In the genomic region with DNA sequence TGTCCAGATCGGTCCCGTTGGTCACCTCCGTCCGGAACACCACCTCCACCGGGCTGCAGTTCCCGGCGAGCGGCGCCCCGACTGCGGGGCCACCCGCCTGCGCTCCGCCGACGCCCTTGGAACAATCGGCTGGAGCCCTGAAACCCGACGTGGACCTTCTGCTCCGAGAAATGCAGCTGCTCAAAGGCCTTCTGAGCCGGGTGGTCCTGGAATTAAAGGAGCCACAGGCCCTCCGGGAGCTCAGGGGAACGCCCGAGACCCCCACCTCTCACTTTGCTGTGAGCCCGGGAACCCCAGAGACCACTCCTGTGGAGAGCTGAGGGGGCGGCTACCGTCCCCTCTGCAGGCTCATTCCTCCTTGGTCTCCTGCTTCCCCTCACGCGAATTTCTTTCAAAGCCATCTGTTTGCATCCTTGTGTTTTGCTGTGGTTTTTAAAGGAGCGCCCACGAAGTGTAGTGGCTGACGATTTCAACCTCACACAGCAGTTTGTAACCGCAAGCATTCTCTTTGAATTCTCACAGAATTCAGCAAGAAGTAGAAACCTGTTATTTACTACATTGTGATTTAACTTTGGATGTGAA, we compare ENCODE assay signal across 8 cellular contexts. TPM values are rescaled to one million over a fixed set of nuclear protein-coding genes. Genes with fewer than 3 reads are reported as not detected.
A peak's percentile ranks its signal among the peaks of the same experiment; 100 is the strongest.
DNase-seq lines count a peak whose midpoint lies in the region; ATAC-seq and TF ChIP-seq lines count a peak whose summit lies in the region.

No MANE protein-coding gene starts in this region.

- ATAC-seq in GM21825 (IDR thresholded peaks at IDR 0.05; ENCODE audit: unreplicated experiment) (peak; percentile 12), HG03108 (IDR thresholded peaks at IDR 0.05; ENCODE audit: unreplicated experiment) (no peak)

- no peak for TF ChIP-seq CTCF in smooth muscle cell (IDR thresholded peaks at IDR 0.05; ENCODE audit: borderline replicate concordance, insufficient read depth, poor library complexity, severe bottlenecking)

- 3% methylated on average over 32 of the region's 33 CpGs for WGBS in smooth muscle cell (ENCODE audit: low lambda C conversion rate)

- no peaks in the 10 kb centered on the region for H3K9me3 ChIP-seq in adipocyte (ENCODE audit: control insufficient read depth, low read length)
- H3K9me3 ChIP-seq in iPS-18a (ENCODE audit: control insufficient read depth, low read depth, low read length): no peaks in the 10 kb centered on the region
- no peaks in the 10 kb centered on the region for H3K9me3 ChIP-seq in smooth muscle cell (replicated peaks; ENCODE audit: low read depth)

- H3K9ac ChIP-seq in adipocyte (ENCODE audit: low read length) (peak overlapping the region; percentile 91), iPS-18a (ENCODE audit: low read length) (peak overlapping the region; percentile 83), smooth muscle cell (ENCODE audit: low read depth) (no peak overlapping the region)

- H3K4me1 ChIP-seq in adipocyte (ENCODE audit: control insufficient read depth, insufficient read depth, low read length): peaks cover 15% of the 10 kb centered on the region
- H3K4me1 ChIP-seq in iPS-18a (ENCODE audit: control insufficient read depth, low read depth, low read length): peaks cover 6% of the 10 kb centered on the region
- H3K4me1 ChIP-seq in smooth muscle cell (ENCODE audit: low read depth): no peaks in the 10 kb centered on the region

- no peaks in the 10 kb centered on the region for H3K79me2 ChIP-seq in smooth muscle cell (ENCODE audit: low read depth)

- no peaks in the 10 kb centered on the region for H4K20me1 ChIP-seq in smooth muscle cell (ENCODE audit: low read depth)

- DNase-seq in EL: peak; percentile 78
- peak; percentile 22 for DNase-seq in NOMO-1 treated with DMSO at 0.1 percent for 48 hours (lab: John Stamatoyannopoulos, UW; ENCODE audit: unreplicated experiment)
- peak; percentile 59 for DNase-seq in adipocyte (ENCODE audit: low read depth)
- DNase-seq in smooth muscle cell (lab: John Stamatoyannopoulos, UW; ENCODE audit: unreplicated experiment): no peak
- no peak for DNase-seq in NCI-H2196 (lab: John Stamatoyannopoulos, UW; ENCODE audit: unreplicated experiment)

- H3K4me2 ChIP-seq in smooth muscle cell: peak overlapping the region; percentile 94

- H3K4me3 ChIP-seq in adipocyte (ENCODE audit: low read length): peak overlapping the region; percentile 84
- peak overlapping the region; percentile 84 for H3K4me3 ChIP-seq in iPS-18a (ENCODE audit: low read length)
- H3K4me3 ChIP-seq in smooth muscle cell: peak overlapping the region; percentile 77

- no peaks in the 10 kb centered on the region for H3K27me3 ChIP-seq in adipocyte (replicated peaks; ENCODE audit: control insufficient read depth, insufficient read depth, low read length)
- H3K27me3 ChIP-seq in iPS-18a (ENCODE audit: control insufficient read depth, insufficient read depth, low read length): peaks cover 42% of the 10 kb centered on the region
- H3K27me3 ChIP-seq in smooth muscle cell (ENCODE audit: low read depth): no peaks in the 10 kb centered on the region

- H3F3A ChIP-seq in smooth muscle cell (ENCODE audit: low read depth): peaks cover 11% of the 10 kb centered on the region

- H3K27ac ChIP-seq in iPS-18a (ENCODE audit: low read length) (no peak overlapping the region), smooth muscle cell (ENCODE audit: low read depth) (peak overlapping the region; percentile 38)

- H3K36me3 ChIP-seq in adipocyte (ENCODE audit: control insufficient read depth, insufficient read depth, low read length, severe bottlenecking) (no peaks in the 10 kb centered on the region), iPS-18a (ENCODE audit: control insufficient read depth, low read depth, low read length) (no peaks in the 10 kb centered on the region), smooth muscle cell (ENCODE audit: low read depth) (no peaks in the 10 kb centered on the region)

- peak overlapping the region; percentile 58 for H2AFZ ChIP-seq in smooth muscle cell (ENCODE audit: low read depth)

RNA-seq across cellular contexts. Expression of gene FCRLB, which starts 6.1 kb away (rescaled TPM):
- total RNA-seq in smooth muscle cell: 0.31 and 0.99 TPM in 2 replicates
- 0.12 and 0.50 TPM in 2 replicates for polyA plus RNA-seq in smooth muscle cell

RNA-seq across cellular contexts. Expression of gene FCRLA, which starts 20.4 kb away (rescaled TPM):
- 0.40 TPM in 1 of 2 replicates, not detected in the other for total RNA-seq in smooth muscle cell
- 0.35 TPM in 1 of 2 replicates, not detected in the other for polyA plus RNA-seq in smooth muscle cell

RNA-seq across cellular contexts. Expression of gene DUSP12, which starts 22.2 kb away (rescaled TPM):
- 39.3 and 45.7 TPM in 2 replicates for total RNA-seq in smooth muscle cell
- 39.2 and 41.8 TPM in 2 replicates for polyA plus RNA-seq in smooth muscle cell

RNA-seq across cellular contexts. Expression of gene ATF6, which starts 38.7 kb away (rescaled TPM):
- 22.9 and 25.5 TPM in 2 replicates for total RNA-seq in smooth muscle cell
- polyA plus RNA-seq in smooth muscle cell: 7.8 and 9.3 TPM in 2 replicates

Comparison
In these comparisons a context has a peak if more than half of its experiments do, and no peak if none do; other contexts are left out.
1. DNase-seq: peak in EL (single experiment), NOMO-1 treated with DMSO at 0.1 percent for 48 hours (single experiment) and adipocyte (single experiment); none in smooth muscle cell (single experiment) and NCI-H2196 (single experiment).
2. Peak in every context shown above with its lines, with median percentiles within 50 percentile points of each other: H3K4me3 ChIP-seq.